8 cellular contexts compared by ENCODE assay signal in genomic region chr12:50504798-50505385, GRCh38. TPM values are rescaled to one million over a fixed set of nuclear protein-coding genes. Genes with fewer than 3 reads are reported as not detected.
DNase-seq lines count a peak whose midpoint lies in the region; ATAC-seq and TF ChIP-seq lines count a peak whose summit lies in the region.

A gene with protein sequence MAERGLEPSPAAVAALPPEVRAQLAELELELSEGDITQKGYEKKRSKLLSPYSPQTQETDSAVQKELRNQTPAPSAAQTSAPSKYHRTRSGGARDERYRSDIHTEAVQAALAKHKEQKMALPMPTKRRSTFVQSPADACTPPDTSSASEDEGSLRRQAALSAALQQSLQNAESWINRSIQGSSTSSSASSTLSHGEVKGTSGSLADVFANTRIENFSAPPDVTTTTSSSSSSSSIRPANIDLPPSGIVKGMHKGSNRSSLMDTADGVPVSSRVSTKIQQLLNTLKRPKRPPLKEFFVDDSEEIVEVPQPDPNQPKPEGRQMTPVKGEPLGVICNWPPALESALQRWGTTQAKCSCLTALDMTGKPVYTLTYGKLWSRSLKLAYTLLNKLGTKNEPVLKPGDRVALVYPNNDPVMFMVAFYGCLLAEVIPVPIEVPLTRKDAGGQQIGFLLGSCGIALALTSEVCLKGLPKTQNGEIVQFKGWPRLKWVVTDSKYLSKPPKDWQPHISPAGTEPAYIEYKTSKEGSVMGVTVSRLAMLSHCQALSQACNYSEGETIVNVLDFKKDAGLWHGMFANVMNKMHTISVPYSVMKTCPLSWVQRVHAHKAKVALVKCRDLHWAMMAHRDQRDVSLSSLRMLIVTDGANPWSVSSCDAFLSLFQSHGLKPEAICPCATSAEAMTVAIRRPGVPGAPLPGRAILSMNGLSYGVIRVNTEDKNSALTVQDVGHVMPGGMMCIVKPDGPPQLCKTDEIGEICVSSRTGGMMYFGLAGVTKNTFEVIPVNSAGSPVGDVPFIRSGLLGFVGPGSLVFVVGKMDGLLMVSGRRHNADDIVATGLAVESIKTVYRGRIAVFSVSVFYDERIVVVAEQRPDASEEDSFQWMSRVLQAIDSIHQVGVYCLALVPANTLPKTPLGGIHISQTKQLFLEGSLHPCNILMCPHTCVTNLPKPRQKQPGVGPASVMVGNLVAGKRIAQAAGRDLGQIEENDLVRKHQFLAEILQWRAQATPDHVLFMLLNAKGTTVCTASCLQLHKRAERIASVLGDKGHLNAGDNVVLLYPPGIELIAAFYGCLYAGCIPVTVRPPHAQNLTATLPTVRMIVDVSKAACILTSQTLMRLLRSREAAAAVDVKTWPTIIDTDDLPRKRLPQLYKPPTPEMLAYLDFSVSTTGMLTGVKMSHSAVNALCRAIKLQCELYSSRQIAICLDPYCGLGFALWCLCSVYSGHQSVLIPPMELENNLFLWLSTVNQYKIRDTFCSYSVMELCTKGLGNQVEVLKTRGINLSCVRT (N-terminal part only) (plus strand): TSS chr12:50504985. CDS start chr12:50505141, 156 bp downstream.

- DNase-seq in AG08396 (ENCODE audit: low spot score), result peak; percentile 93
- peak; percentile 84 for DNase-seq in NCI-H226
- peak; percentile 93 to 96 (median 95) for DNase-seq in activated CD4-positive, CD25-positive, alpha-beta regulatory T cell (lab: John Stamatoyannopoulos, UW)
- DNase-seq in caudate nucleus (lab: John Stamatoyannopoulos, UW), result peak in 60 of 61 donors; percentile 12 to 95 (median 88)
- peak; percentile 94 for DNase-seq in inferior parietal cortex (ENCODE audit: extremely low spot score)
- peak; percentile 99 for DNase-seq in spleen

- peak within 1 kb of the TSS; percentile 82 to 94 (median 88) for H3K4me3 ChIP-seq in spleen

- 0 to 1% (median 0%) methylated on average over 44 to 68 of the region's 68 CpGs for WGBS in spleen, 5 donors

- no peak for TF ChIP-seq POLR2A in spleen (IDR thresholded peaks at IDR 0.05)

- intact Hi-C loops in spleen (cut with DNase I; ENCODE audit: low total_unique reads), result no loop called here

- peaks cover 0 to 10% (median 8%) of the 10 kb centered on the region in 8 donors for H3K9me3 ChIP-seq in spleen

- H3K27me3 ChIP-seq in spleen (replicated peaks in 1 of 7), result no peaks in the 10 kb centered on the region

- peak within 1 kb of the TSS; percentile 99 for H3K27ac ChIP-seq in caudate nucleus (ENCODE audit: low read depth, low read length)
- H3K27ac ChIP-seq in spleen, result peak within 1 kb of the TSS; percentile 91 to 99 (median 97)

- H3K4me1 ChIP-seq in spleen, result peaks cover 39 to 52% (median 46%) of the 10 kb centered on the region in 6 donors

- ATAC-seq in GM18909 (IDR thresholded peaks at IDR 0.05; ENCODE audit: poor library complexity, unreplicated experiment) (peak; percentile 82), HG03175 (IDR thresholded peaks at IDR 0.05; ENCODE audit: unreplicated experiment) (peak; percentile 76)

- H3K36me3 ChIP-seq in spleen, result no peaks in the 10 kb centered on the region

- peak; percentile 83 to 99 (median 96) for TF ChIP-seq CTCF in spleen (IDR thresholded peaks at IDR 0.05 in 8 of 11, conservative IDR thresholded peaks at IDR 0.05 in 3 of 11)

RNA-seq across cellular contexts. Expression of the gene that starts here (rescaled TPM):
- total RNA-seq in spleen, result 10 to 100 TPM; 46.2 to 96.4 (median 77.7) TPM
- 10 to 100 TPM in 1 of 3 donors, 1 to 10 TPM in 2; 5.6 to 10.5 (median 7.0) TPM for polyA plus RNA-seq in spleen

Comparison
In these comparisons a context has a peak if more than half of its experiments do, and no peak if none do; other contexts are left out.
1. Peak in every context shown above with its lines: DNase-seq, ATAC-seq, H3K4me3 ChIP-seq and H3K27ac ChIP-seq.